Comparison of ENCODE assay signal across 19 cellular contexts in the genomic region with DNA sequence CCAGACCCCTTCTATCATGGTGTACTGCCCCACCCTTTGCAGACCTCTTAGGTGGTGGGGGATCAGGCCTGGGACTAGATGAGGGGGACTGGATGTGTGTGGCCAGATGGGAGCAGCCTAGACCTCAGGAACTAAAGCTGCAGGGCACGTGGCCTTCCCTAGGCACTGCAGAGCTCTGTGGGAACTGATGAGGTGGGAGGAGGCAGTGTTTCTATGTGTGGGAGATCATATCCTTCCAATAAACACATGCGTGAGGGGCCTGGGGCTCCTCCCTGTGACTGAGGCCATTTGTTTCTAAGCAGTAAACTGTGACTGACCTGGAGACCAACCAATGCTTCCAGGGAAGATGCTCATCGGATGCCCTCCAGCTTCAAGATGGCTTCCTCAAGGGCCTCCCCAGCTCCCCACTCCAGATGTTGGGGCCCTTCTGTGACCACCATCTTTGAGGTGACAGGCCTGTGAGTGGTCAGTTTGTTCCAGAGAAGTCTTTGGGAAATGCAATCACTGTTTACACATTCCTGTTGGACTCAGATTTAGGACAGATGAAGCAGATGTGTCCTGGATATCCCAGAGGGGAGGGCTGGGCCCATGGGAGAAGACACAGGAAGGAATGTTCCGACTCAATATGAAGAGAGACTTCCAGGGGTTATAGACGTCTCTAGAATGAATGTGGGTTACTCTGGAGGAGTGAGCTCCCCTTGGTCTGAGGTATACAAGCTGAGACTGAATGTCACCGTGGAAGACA. TPM values are rescaled to one million over a fixed set of nuclear protein-coding genes. Genes with fewer than 3 reads are reported as not detected.
DNase-seq lines count a peak whose midpoint lies in the region; ATAC-seq, FAIRE-seq and TF ChIP-seq lines count a peak whose summit lies in the region.
"Had no signal": no experiment of that assay in that cellular context is flagged by ENCODE, and none has a peak within 500 bp of the region (broad histone marks: within the 10 kb centered on the region; RNA-seq: fewer than 3 reads in every experiment).

No MANE protein-coding gene starts in this region.

- H3K36me3 Mint-ChIP-seq in H9 (ENCODE audit: insufficient read depth in 1 of 3, low read depth in 3 of 3) = no peaks in the 10 kb centered on the region
- H3K36me3 Mint-ChIP-seq: CD14-positive monocyte had no signal

- no peak overlapping the region for H2AK5ac ChIP-seq in H9 (ENCODE audit: insufficient read length, low read length)

- no peaks in the 10 kb centered on the region for H4K20me1 ChIP-seq in H9 (ENCODE audit: control insufficient read depth, insufficient read depth, insufficient read length)

- H3K27ac ChIP-seq in H9 (ENCODE audit: insufficient read length, low read depth, low read length) (no peak overlapping the region), skeletal muscle tissue (ENCODE audit: low read depth, low read length) (peak overlapping the region; percentile 54)
- H3K27ac ChIP-seq: A549, PC-9 had no signal

- H3K14ac ChIP-seq in H9 (ENCODE audit: insufficient read depth, low read length) = no peak overlapping the region

- no peaks in the 10 kb centered on the region for H3K79me2 ChIP-seq in H9 (ENCODE audit: insufficient read depth, low read length)

- peak overlapping the region in 1 of 3 experiments; percentile 13; a peak in 1 of 7 replicates for H3K27ac Mint-ChIP-seq in H9

- H3K4me3 ChIP-seq in bronchial epithelial cell (ENCODE audit: low read depth, low read length) (no peak overlapping the region), skeletal muscle tissue (ENCODE audit: low read length in 3 of 3) (no peak overlapping the region)
- H3K4me3 ChIP-seq: A549, PC-9 had no signal

- no peak overlapping the region for H3K4me3 Mint-ChIP-seq in H9

- no peaks in the 10 kb centered on the region for H3K9me3 Mint-ChIP-seq in H9

- no peaks in the 10 kb centered on the region for H3K36me3 ChIP-seq in bronchial epithelial cell (ENCODE audit: control insufficient read depth, insufficient read depth, low read length)
- no peaks in the 10 kb centered on the region for H3K36me3 ChIP-seq in skeletal muscle tissue (ENCODE audit: control insufficient read depth in 3 of 3, insufficient read depth in 3 of 3, low read length in 3 of 3)

- no CpG with 5 or more reads among the region's 6 CpGs for WGBS in H9 (ENCODE audit: extremely low coverage, insufficient read length, low lambda C conversion rate)

- H3K4ac ChIP-seq in H9 (ENCODE audit: low read depth, low read length) = no peak overlapping the region

- DNase-seq in H9 = peak; percentile 8
- no peak for DNase-seq in bronchial epithelial cell (ENCODE audit: low read depth)
- peak; percentile 38 for DNase-seq in left kidney (ENCODE audit: low read depth, low spot score)
- DNase-seq: COR-L47, DMS153, KG1, NCI-H1092, NCI-H1694, NCI-H2107, NCI-H345, NCI-H69, PC-9 had no signal

- TF ChIP-seq CTCF in H9 (conservative IDR thresholded peaks at IDR 0.05) (no peak), bronchial epithelial cell (IDR thresholded peaks at IDR 0.05; ENCODE audit: insufficient read depth, low read length, severe bottlenecking) (no peak)

- no peak overlapping the region for H3K56ac ChIP-seq in H9 (ENCODE audit: insufficient read length, low read depth, low read length)

- no peak overlapping the region for H2AFZ ChIP-seq in H9 (ENCODE audit: low read length)
- H2AFZ ChIP-seq: PC-9 had no signal

- FAIRE-seq in bronchial epithelial cell (lab: Jason Lieb, UNC) = peak; percentile 32
- FAIRE-seq: A549 had no signal

- H3K9ac ChIP-seq in H9 (ENCODE audit: extremely low read depth, insufficient read length, low read length) (no peak overlapping the region), skeletal muscle tissue (ENCODE audit: low read depth in 1 of 3, low read length in 3 of 3) (no peak overlapping the region)

- no peak overlapping the region for H4K91ac ChIP-seq in H9 (ENCODE audit: insufficient read length, low read depth, low read length)

- no peak overlapping the region for H3K4me2 ChIP-seq in H9 (ENCODE audit: insufficient read depth, insufficient read length, low read length)
- H3K4me2 ChIP-seq: A549, PC-9 had no signal

- H2BK12ac ChIP-seq in H9 (ENCODE audit: insufficient read length, low read depth, low read length) = no peak overlapping the region

- H3K4me1 Mint-ChIP-seq in H9 = peaks cover 8 to 11% of the 10 kb centered on the region in 2 experiments

- H2BK20ac ChIP-seq in H9 (ENCODE audit: low read depth, low read length, poor library complexity, severe bottlenecking) = no peak overlapping the region

- no peak overlapping the region for H3T11ph ChIP-seq in H9 (ENCODE audit: low read length)

- H4K5ac ChIP-seq in H9 (ENCODE audit: insufficient read length, low read depth, low read length) = no peak overlapping the region

- no peak overlapping the region for H2BK120ac ChIP-seq in H9 (ENCODE audit: low read depth, low read length, poor library complexity, severe bottlenecking)

- H3K4me1 ChIP-seq in H9 (ENCODE audit: insufficient read depth, low read length) = no peaks in the 10 kb centered on the region
- peaks cover 19 to 35% (median 23%) of the 10 kb centered on the region in 3 donors for H3K4me1 ChIP-seq in skeletal muscle tissue (ENCODE audit: control insufficient read depth in 3 of 3, insufficient read depth in 3 of 3, low read length in 3 of 3)
- H3K4me1 ChIP-seq: A549 had no signal

- ATAC-seq in HG03159 (IDR thresholded peaks at IDR 0.05; ENCODE audit: unreplicated experiment) (no peak), HG02678 (IDR thresholded peaks at IDR 0.05; ENCODE audit: unreplicated experiment) (no peak), HG02884 (IDR thresholded peaks at IDR 0.05; ENCODE audit: unreplicated experiment) (no peak)
- ATAC-seq: HCT116 had no signal

- no peak overlapping the region for H3K23ac ChIP-seq in H9 (ENCODE audit: insufficient read length, low read depth, low read length)

- H3K79me1 ChIP-seq in H9 (ENCODE audit: insufficient read depth, low read depth, low read length, poor library complexity, severe bottlenecking) = no peaks in the 10 kb centered on the region

- H3K23me2 ChIP-seq in H9 (ENCODE audit: insufficient read length, low read depth, low read length, poor library complexity, severe bottlenecking) = no peaks in the 10 kb centered on the region

- H4K8ac ChIP-seq in H9 (replicated peaks; ENCODE audit: insufficient read length, low read depth, low read length) = no peak overlapping the region

- H2BK5ac ChIP-seq in H9 (ENCODE audit: insufficient read length, low read length) = no peak overlapping the region

- no peaks in the 10 kb centered on the region for H3K27me3 ChIP-seq in H9 (ENCODE audit: insufficient read depth, low read length)
- peaks cover 7% of the 10 kb centered on the region for H3K27me3 ChIP-seq in bronchial epithelial cell (ENCODE audit: control insufficient read depth, insufficient read depth, low read length)
- H3K27me3 ChIP-seq in skeletal muscle tissue (ENCODE audit: control insufficient read depth in 3 of 3, insufficient read depth in 3 of 3, low read length in 3 of 3) = no peaks in the 10 kb centered on the region

- peaks cover 9% of the 10 kb centered on the region for H3K27me3 Mint-ChIP-seq in H9 (ENCODE audit: low read depth)

- no peak overlapping the region for H2BK15ac ChIP-seq in H9 (ENCODE audit: low read depth, low read length)

- no peak overlapping the region for H3K18ac ChIP-seq in H9 (ENCODE audit: insufficient read length, low read depth, low read length)

- no peaks in the 10 kb centered on the region for H3K9me3 ChIP-seq in H9 (ENCODE audit: control insufficient read depth, low read depth, low read length)
- no peaks in the 10 kb centered on the region for H3K9me3 ChIP-seq in skeletal muscle tissue (ENCODE audit: control insufficient read depth in 3 of 3, low read length in 3 of 3)
- H3K9me3 ChIP-seq: A549 had no signal

RNA-seq across cellular contexts. Expression of gene ZCCHC24, which starts 23.6 kb away (rescaled TPM):
- 3.5 and 3.8 TPM in 2 replicates for total RNA-seq in H9 (2021)
- total RNA-seq in bronchial epithelial cell = 0.53 and 0.90 TPM in 2 replicates
- total RNA-seq in skeletal muscle tissue = 20.9 TPM

RNA-seq across cellular contexts. Expression of gene EIF5AL1, which starts 43.3 kb away (rescaled TPM):
- total RNA-seq in H9 (2021) (0.35 and 0.39 TPM in 2 replicates), bronchial epithelial cell (0.26 TPM in 2 replicates), skeletal muscle tissue (under 0.01 TPM)
